In the genomic region with DNA sequence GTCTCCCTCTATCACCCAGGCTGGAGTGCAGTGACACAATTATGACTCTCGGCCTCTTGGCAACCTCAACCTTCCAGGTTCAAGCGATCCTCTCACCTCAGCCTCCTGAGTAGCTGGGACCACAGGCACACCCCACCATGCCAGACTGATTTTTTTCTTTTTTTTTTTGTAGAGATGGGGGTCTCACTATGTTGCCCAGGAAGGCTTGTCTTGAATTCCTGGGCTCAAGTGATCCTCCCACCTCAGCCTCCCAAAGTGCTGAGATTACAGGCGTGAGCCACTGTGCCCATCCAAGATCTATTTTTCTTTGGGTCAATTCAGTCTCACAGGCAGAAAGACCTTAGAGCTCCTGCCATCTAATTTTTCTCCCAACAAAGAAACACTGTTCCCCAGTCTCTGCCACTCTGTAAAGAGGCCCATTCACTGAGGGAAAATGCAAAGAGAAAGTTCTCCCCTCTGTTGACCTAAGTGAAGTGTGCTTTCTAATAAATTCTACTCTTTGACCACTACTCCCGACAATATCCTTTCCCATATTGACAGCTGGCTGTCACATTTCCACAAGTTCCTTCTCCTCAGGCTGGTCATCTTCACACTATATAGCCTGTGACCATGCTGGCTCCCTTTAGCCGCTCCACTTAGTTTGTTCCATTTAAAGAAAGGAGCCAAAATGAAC, we compare ENCODE assay signal across 1 cellular context.
A peak's percentile ranks its signal among the peaks of the same experiment; 100 is the strongest.
TF ChIP-seq lines count a peak whose summit lies in the region.

No MANE protein-coding gene starts in this region.

TF ChIP-seq in HepG2, 621 proteins besides CTCF, POLR2A, EP300 and RAD21 (continued from another document and continues in another):
- TF ChIP-seq ZNF318 (CRISPR knock-in tag; IDR thresholded peaks at IDR 0.05): no peak
- no peak for TF ChIP-seq MTA1 (CRISPR knock-in tag; IDR thresholded peaks at IDR 0.05; ENCODE audit: borderline replicate concordance)
- TF ChIP-seq, protein P1, sequence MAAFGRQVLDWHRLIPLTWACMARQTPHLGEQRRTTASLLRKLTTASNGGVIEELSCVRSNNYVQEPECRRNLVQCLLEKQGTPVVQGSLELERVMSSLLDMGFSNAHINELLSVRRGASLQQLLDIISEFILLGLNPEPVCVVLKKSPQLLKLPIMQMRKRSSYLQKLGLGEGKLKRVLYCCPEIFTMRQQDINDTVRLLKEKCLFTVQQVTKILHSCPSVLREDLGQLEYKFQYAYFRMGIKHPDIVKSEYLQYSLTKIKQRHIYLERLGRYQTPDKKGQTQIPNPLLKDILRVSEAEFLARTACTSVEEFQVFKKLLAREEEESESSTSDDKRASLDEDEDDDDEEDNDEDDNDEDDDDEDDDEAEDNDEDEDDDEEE (CRISPR knock-in tag; IDR thresholded peaks at IDR 0.05): no peak
- TF ChIP-seq ASH2L (IDR thresholded peaks at IDR 0.05; ENCODE audit: insufficient read length, low read depth, low read length): peak; percentile 33
- TF ChIP-seq, protein P2, sequence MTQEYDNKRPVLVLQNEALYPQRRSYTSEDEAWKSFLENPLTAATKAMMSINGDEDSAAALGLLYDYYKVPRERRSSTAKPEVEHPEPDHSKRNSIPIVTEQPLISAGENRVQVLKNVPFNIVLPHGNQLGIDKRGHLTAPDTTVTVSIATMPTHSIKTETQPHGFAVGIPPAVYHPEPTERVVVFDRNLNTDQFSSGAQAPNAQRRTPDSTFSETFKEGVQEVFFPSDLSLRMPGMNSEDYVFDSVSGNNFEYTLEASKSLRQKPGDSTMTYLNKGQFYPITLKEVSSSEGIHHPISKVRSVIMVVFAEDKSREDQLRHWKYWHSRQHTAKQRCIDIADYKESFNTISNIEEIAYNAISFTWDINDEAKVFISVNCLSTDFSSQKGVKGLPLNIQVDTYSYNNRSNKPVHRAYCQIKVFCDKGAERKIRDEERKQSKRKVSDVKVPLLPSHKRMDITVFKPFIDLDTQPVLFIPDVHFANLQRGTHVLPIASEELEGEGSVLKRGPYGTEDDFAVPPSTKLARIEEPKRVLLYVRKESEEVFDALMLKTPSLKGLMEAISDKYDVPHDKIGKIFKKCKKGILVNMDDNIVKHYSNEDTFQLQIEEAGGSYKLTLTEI (CRISPR knock-in tag; conservative IDR thresholded peaks at IDR 0.05): no peak
- peak; percentile 58 for TF ChIP-seq HNF4A (CRISPR knock-in tag; IDR thresholded peaks at IDR 0.05)
- TF ChIP-seq ISL2 (CRISPR knock-in tag; IDR thresholded peaks at IDR 0.05): 0 out of 2 replicates have a peak, but pooled peaks have one; percentile 45
- TF ChIP-seq ZSCAN29 (CRISPR knock-in tag; conservative IDR thresholded peaks at IDR 0.05): no peak
- TF ChIP-seq RXRB (CRISPR knock-in tag; IDR thresholded peaks at IDR 0.05; ENCODE audit: borderline replicate concordance): peak; percentile 37; the same call in 1 of the 2 replicates
- TF ChIP-seq SETDB1 (CRISPR knock-in tag; IDR thresholded peaks at IDR 0.05; ENCODE audit: borderline replicate concordance): no peak
- peak; percentile 82 for TF ChIP-seq SAP130 (CRISPR knock-in tag; IDR thresholded peaks at IDR 0.05; ENCODE audit: low read depth)
- TF ChIP-seq AHR (CRISPR knock-in tag; IDR thresholded peaks at IDR 0.05): no peak
- no peak for TF ChIP-seq ZNF275 (CRISPR knock-in tag; IDR thresholded peaks at IDR 0.05; ENCODE audit: borderline replicate concordance)
- TF ChIP-seq ZBTB14 (CRISPR knock-in tag; IDR thresholded peaks at IDR 0.05): no peak
- no peak for TF ChIP-seq PAF1 (CRISPR knock-in tag; IDR thresholded peaks at IDR 0.05)
- TF ChIP-seq ZNF737 (CRISPR knock-in tag; IDR thresholded peaks at IDR 0.05; ENCODE audit: borderline replicate concordance): no peak
- TF ChIP-seq TBL1XR1 (IDR thresholded peaks at IDR 0.05; ENCODE audit: borderline replicate concordance, low read length, partially characterized antibody): peak; percentile 67
- TF ChIP-seq ZMYM3 (CRISPR knock-in tag; IDR thresholded peaks at IDR 0.05): peak; percentile 48; the same call in 1 of the 2 replicates
- TF ChIP-seq HMG20B (CRISPR knock-in tag; conservative IDR thresholded peaks at IDR 0.05): no peak
- TF ChIP-seq GATA4 (IDR thresholded peaks at IDR 0.05; ENCODE audit: borderline replicate concordance, low read depth): no peak
- 0 out of 2 replicates have a peak, but pooled peaks have one; percentile 36 for TF ChIP-seq TARDBP (CRISPR knock-in tag; IDR thresholded peaks at IDR 0.05)
- no peak for TF ChIP-seq ZNF337 (CRISPR knock-in tag; IDR thresholded peaks at IDR 0.05; ENCODE audit: borderline replicate concordance, low read depth)
- no peak for TF ChIP-seq RBM39 (IDR thresholded peaks at IDR 0.05; ENCODE audit: low read depth, low read length, poor library complexity, severe bottlenecking)
- no peak for TF ChIP-seq CENPX (CRISPR knock-in tag; IDR thresholded peaks at IDR 0.05)
- TF ChIP-seq TFAP4 (IDR thresholded peaks at IDR 0.05; ENCODE audit: borderline replicate concordance, low read depth): peak; percentile 83
- TF ChIP-seq MLXIP (CRISPR knock-in tag; IDR thresholded peaks at IDR 0.05; ENCODE audit: borderline replicate concordance): no peak
- no peak for TF ChIP-seq PTBP1 (IDR thresholded peaks at IDR 0.05; ENCODE audit: low read depth, low read length, poor library complexity, severe bottlenecking)
- TF ChIP-seq MEF2D (CRISPR knock-in tag; IDR thresholded peaks at IDR 0.05): no peak
- TF ChIP-seq NR2F2 (IDR thresholded peaks at IDR 0.05; ENCODE audit: borderline replicate concordance, low read depth): no peak
- TF ChIP-seq, protein P3, sequence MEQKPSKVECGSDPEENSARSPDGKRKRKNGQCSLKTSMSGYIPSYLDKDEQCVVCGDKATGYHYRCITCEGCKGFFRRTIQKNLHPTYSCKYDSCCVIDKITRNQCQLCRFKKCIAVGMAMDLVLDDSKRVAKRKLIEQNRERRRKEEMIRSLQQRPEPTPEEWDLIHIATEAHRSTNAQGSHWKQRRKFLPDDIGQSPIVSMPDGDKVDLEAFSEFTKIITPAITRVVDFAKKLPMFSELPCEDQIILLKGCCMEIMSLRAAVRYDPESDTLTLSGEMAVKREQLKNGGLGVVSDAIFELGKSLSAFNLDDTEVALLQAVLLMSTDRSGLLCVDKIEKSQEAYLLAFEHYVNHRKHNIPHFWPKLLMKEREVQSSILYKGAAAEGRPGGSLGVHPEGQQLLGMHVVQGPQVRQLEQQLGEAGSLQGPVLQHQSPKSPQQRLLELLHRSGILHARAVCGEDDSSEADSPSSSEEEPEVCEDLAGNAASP (CRISPR knock-in tag; IDR thresholded peaks at IDR 0.05; ENCODE audit: borderline replicate concordance): peak; percentile 60; the same call in 1 of the 2 replicates
- TF ChIP-seq ZNF615 (CRISPR knock-in tag; IDR thresholded peaks at IDR 0.05; ENCODE audit: borderline replicate concordance): no peak
- TF ChIP-seq PHB2 (IDR thresholded peaks at IDR 0.05; ENCODE audit: partially characterized antibody): no peak
- TF ChIP-seq DPF2 (CRISPR knock-in tag; IDR thresholded peaks at IDR 0.05; ENCODE audit: borderline replicate concordance, low read depth): peak; percentile 48; the same call in 1 of the 2 replicates
- no peak for TF ChIP-seq CC2D1A (CRISPR knock-in tag; IDR thresholded peaks at IDR 0.05)
